8 cellular contexts compared by ENCODE assay signal in genomic region chr6:43575772-43576551, GRCh38. TPM values are rescaled to one million over a fixed set of nuclear protein-coding genes. Genes with fewer than 3 reads are reported as not detected.
DNase-seq lines count a peak whose midpoint lies in the region; ATAC-seq, FAIRE-seq and TF ChIP-seq lines count a peak whose summit lies in the region.

POLH (plus strand) TSS chr6:43576185; CDS start chr6:43582320, 6,135 bp downstream.
XPO5 (minus strand) TSS chr6:43576038; CDS start chr6:43575864, 174 bp downstream.

- H3K9me3 ChIP-seq in ascending aorta (no peaks in the 10 kb centered on the region), right cardiac atrium (ENCODE audit: control insufficient read depth, low read length) (no peaks in the 10 kb centered on the region)

- intact Hi-C loops in T-helper 2 cell treated with Interferon-gamma antibody and Interleukin-4, amounts not matched to agents 100 ng/mL and 5 ng/mL, for 36 hours (cut with micrococcal nuclease) = loop anchor here (1.0 to 10.0 kb wide), 5 partner anchors 53 to 404 kb away; partner anchors contain the start of genes ABCC10, GTPBP2, POLR1C and SRF
- intact Hi-C loops in ascending aorta (cut with DNase I) (loop anchor here (2.0 kb wide), 1 partner anchor 59 kb away; the partner anchor contains the start of genes POLR1C and YIPF3), right cardiac atrium (cut with DNase I) (no loop called here)

- ATAC-seq in GM18502 (IDR thresholded peaks at IDR 0.05; ENCODE audit: poor library complexity, unreplicated experiment) = peak; percentile 91
- peak; percentile 87 for ATAC-seq in HG02970 (IDR thresholded peaks at IDR 0.05; ENCODE audit: low FRiP score, unreplicated experiment)
- ATAC-seq in right cardiac atrium = peak; percentile 100

- H3K27me3 ChIP-seq in ascending aorta (no peaks in the 10 kb centered on the region), right cardiac atrium (ENCODE audit: control insufficient read depth, insufficient read depth) (no peaks in the 10 kb centered on the region)

- peaks cover 5 to 12% of the 10 kb centered on the region in 2 donors for H3K36me3 ChIP-seq in ascending aorta

- under 1% methylated on average over 76 of the region's 76 CpGs for WGBS in right cardiac atrium

- FAIRE-seq in urothelium cell line (lab: Jason Lieb, UNC) = peak; percentile 86

- peak in 1 of 3 experiments; percentile 17 for TF ChIP-seq CTCF in ascending aorta (IDR thresholded peaks at IDR 0.05)

- peaks cover 9 to 15% of the 10 kb centered on the region in 2 donors for H3K4me1 ChIP-seq in ascending aorta
- H3K4me1 ChIP-seq in right cardiac atrium (ENCODE audit: control insufficient read depth, insufficient read depth, low read length) = no peaks in the 10 kb centered on the region

- peak within 1 kb of the TSS; percentile 38 to 57 for H3K27ac ChIP-seq in ascending aorta
- H3K27ac ChIP-seq in right cardiac atrium (ENCODE audit: low read length) = peak within 1 kb of the TSS; percentile 49

- DNase-seq in NCI-H1930 (lab: John Stamatoyannopoulos, UW) = peak; percentile 87 to 92
- peak; percentile 58 to 93 for DNase-seq in ascending aorta (ENCODE audit: low spot score in 2 of 2)
- peak; percentile 94 to 97 (median 97) for DNase-seq in right cardiac atrium
- peak; percentile 75 for DNase-seq in pulmonary artery endothelial cell (ENCODE audit: low read depth, low spot score)
- DNase-seq in urothelium cell line (ENCODE audit: low spot score) = peak; percentile 99

- peak within 1 kb of the TSS; percentile 69 to 75 for H3K4me3 ChIP-seq in ascending aorta
- peak within 1 kb of the TSS; percentile 65 for H3K4me3 ChIP-seq in right cardiac atrium (ENCODE audit: low read length)

RNA-seq across cellular contexts. Expression of gene POLH, which starts in this region (rescaled TPM):
- total RNA-seq in T-helper 2 cell treated with Interferon-gamma antibody and Interleukin-4, amounts not matched to agents 100 ng/mL and 5 ng/mL, for 36 hours = 58.5 and 65.2 TPM in 2 replicates
- total RNA-seq in ascending aorta (4.3 TPM), right cardiac atrium (1 to 10 TPM; 5.6 to 9.4 (median 8.5) TPM), pulmonary artery endothelial cell (26.4 and 31.2 TPM in 2 replicates)
- polyA plus RNA-seq in right cardiac atrium = 3.1 TPM

RNA-seq across cellular contexts. Expression of gene XPO5, which starts in this region (rescaled TPM):
- 77.8 and 93.5 TPM in 2 replicates for total RNA-seq in T-helper 2 cell treated with Interferon-gamma antibody and Interleukin-4, amounts not matched to agents 100 ng/mL and 5 ng/mL, for 36 hours
- total RNA-seq in ascending aorta (21.4 TPM), right cardiac atrium (10 to 100 TPM; 10.4 to 18.5 (median 14.7) TPM), pulmonary artery endothelial cell (32.8 and 46.7 TPM in 2 replicates)
- polyA plus RNA-seq in right cardiac atrium = 4.9 TPM

Comparison
In these comparisons a context has a peak if more than half of its experiments do, and no peak if none do; other contexts are left out.
1. Peak in every context shown above with its lines: DNase-seq, ATAC-seq, H3K4me3 ChIP-seq and H3K27ac ChIP-seq.
2. intact Hi-C loops: an anchor here in T-helper 2 cell treated with Interferon-gamma antibody and Interleukin-4, amounts not matched to agents 100 ng/mL and 5 ng/mL, for 36 hours (1.0 to 10.0 kb wide) and ascending aorta (2.0 kb wide); none called in right cardiac atrium.